Comparison of ENCODE assay signal across 1 cellular context in the genomic region with DNA sequence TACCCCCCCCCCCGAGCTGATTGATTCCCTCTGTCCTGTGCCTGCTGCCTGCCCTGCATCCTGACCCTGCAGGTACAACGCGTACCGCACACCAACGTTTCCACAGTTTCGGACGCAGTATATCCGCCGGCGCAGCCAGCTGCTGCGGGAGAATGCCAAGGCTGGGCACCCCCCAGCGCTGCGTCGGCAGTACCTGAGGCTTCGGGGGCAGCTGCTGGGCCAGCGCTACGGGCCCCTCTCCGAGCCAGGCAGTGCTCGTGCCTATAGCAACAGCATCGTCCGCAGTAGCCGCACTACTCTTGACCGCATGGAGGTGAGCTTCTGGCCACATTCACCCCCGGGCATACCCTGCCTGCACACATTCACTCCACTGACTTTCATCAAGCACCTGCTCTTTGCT.
TF ChIP-seq lines count a peak whose summit lies in the region.

No MANE protein-coding gene starts in this region.

TF ChIP-seq in GM12878, 131 proteins besides CTCF, POLR2A, EP300 and RAD21:
- TF ChIP-seq ZNF274 (IDR thresholded peaks at IDR 0.05; ENCODE audit: insufficient read depth, insufficient read length) (no peak), BMI1 (IDR thresholded peaks at IDR 0.05; ENCODE audit: borderline replicate concordance) (no peak), BCL11A (IDR thresholded peaks at IDR 0.05; ENCODE audit: low read depth, low read length) (no peak), YBX1 (IDR thresholded peaks at IDR 0.05) (no peak), MEF2A (IDR thresholded peaks at IDR 0.05; ENCODE audit: insufficient read depth, low read depth, low read length) (no peak), TCF12 (IDR thresholded peaks at IDR 0.05; ENCODE audit: low read depth, low read length) (no peak), NBN (IDR thresholded peaks at IDR 0.05) (no peak), CBX3 (IDR thresholded peaks at IDR 0.05; ENCODE audit: borderline replicate concordance, low read depth) (no peak), MXI1 (IDR thresholded peaks at IDR 0.05; ENCODE audit: low read depth, low read length) (no peak), NFYA (IDR thresholded peaks at IDR 0.05; ENCODE audit: borderline replicate concordance, low read depth, low read length) (no peak), EED (IDR thresholded peaks at IDR 0.05; ENCODE audit: low read depth) (no peak)
- TF ChIP-seq, protein P1, sequence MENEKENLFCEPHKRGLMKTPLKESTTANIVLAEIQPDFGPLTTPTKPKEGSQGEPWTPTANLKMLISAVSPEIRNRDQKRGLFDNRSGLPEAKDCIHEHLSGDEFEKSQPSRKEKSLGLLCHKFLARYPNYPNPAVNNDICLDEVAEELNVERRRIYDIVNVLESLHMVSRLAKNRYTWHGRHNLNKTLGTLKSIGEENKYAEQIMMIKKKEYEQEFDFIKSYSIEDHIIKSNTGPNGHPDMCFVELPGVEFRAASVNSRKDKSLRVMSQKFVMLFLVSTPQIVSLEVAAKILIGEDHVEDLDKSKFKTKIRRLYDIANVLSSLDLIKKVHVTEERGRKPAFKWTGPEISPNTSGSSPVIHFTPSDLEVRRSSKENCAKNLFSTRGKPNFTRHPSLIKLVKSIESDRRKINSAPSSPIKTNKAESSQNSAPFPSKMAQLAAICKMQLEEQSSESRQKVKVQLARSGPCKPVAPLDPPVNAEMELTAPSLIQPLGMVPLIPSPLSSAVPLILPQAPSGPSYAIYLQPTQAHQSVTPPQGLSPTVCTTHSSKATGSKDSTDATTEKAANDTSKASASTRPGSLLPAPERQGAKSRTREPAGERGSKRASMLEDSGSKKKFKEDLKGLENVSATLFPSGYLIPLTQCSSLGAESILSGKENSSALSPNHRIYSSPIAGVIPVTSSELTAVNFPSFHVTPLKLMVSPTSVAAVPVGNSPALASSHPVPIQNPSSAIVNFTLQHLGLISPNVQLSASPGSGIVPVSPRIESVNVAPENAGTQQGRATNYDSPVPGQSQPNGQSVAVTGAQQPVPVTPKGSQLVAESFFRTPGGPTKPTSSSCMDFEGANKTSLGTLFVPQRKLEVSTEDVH (IDR thresholded peaks at IDR 0.05; ENCODE audit: low read depth, partially characterized antibody), result no peak
- TF ChIP-seq, protein P2, sequence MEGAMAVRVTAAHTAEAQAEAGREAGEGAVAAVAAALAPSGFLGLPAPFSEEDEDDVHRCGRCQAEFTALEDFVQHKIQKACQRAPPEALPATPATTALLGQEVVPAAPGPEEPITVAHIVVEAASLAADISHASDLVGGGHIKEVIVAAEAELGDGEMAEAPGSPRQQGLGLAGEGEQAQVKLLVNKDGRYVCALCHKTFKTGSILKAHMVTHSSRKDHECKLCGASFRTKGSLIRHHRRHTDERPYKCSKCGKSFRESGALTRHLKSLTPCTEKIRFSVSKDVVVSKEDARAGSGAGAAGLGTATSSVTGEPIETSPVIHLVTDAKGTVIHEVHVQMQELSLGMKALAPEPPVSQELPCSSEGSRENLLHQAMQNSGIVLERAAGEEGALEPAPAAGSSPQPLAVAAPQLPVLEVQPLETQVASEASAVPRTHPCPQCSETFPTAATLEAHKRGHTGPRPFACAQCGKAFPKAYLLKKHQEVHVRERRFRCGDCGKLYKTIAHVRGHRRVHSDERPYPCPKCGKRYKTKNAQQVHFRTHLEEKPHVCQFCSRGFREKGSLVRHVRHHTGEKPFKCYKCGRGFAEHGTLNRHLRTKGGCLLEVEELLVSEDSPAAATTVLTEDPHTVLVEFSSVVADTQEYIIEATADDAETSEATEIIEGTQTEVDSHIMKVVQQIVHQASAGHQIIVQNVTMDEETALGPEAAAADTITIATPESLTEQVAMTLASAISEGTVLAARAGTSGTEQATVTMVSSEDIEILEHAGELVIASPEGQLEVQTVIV (IDR thresholded peaks at IDR 0.05; ENCODE audit: borderline replicate concordance, partially characterized antibody), result no peak
- TF ChIP-seq, protein P3, sequence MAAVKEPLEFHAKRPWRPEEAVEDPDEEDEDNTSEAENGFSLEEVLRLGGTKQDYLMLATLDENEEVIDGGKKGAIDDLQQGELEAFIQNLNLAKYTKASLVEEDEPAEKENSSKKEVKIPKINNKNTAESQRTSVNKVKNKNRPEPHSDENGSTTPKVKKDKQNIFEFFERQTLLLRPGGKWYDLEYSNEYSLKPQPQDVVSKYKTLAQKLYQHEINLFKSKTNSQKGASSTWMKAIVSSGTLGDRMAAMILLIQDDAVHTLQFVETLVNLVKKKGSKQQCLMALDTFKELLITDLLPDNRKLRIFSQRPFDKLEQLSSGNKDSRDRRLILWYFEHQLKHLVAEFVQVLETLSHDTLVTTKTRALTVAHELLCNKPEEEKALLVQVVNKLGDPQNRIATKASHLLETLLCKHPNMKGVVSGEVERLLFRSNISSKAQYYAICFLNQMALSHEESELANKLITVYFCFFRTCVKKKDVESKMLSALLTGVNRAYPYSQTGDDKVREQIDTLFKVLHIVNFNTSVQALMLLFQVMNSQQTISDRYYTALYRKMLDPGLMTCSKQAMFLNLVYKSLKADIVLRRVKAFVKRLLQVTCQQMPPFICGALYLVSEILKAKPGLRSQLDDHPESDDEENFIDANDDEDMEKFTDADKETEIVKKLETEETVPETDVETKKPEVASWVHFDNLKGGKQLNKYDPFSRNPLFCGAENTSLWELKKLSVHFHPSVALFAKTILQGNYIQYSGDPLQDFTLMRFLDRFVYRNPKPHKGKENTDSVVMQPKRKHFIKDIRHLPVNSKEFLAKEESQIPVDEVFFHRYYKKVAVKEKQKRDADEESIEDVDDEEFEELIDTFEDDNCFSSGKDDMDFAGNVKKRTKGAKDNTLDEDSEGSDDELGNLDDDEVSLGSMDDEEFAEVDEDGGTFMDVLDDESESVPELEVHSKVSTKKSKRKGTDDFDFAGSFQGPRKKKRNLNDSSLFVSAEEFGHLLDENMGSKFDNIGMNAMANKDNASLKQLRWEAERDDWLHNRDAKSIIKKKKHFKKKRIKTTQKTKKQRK (IDR thresholded peaks at IDR 0.05; ENCODE audit: low read depth, low read length), result no peak
- TF ChIP-seq, protein P4, sequence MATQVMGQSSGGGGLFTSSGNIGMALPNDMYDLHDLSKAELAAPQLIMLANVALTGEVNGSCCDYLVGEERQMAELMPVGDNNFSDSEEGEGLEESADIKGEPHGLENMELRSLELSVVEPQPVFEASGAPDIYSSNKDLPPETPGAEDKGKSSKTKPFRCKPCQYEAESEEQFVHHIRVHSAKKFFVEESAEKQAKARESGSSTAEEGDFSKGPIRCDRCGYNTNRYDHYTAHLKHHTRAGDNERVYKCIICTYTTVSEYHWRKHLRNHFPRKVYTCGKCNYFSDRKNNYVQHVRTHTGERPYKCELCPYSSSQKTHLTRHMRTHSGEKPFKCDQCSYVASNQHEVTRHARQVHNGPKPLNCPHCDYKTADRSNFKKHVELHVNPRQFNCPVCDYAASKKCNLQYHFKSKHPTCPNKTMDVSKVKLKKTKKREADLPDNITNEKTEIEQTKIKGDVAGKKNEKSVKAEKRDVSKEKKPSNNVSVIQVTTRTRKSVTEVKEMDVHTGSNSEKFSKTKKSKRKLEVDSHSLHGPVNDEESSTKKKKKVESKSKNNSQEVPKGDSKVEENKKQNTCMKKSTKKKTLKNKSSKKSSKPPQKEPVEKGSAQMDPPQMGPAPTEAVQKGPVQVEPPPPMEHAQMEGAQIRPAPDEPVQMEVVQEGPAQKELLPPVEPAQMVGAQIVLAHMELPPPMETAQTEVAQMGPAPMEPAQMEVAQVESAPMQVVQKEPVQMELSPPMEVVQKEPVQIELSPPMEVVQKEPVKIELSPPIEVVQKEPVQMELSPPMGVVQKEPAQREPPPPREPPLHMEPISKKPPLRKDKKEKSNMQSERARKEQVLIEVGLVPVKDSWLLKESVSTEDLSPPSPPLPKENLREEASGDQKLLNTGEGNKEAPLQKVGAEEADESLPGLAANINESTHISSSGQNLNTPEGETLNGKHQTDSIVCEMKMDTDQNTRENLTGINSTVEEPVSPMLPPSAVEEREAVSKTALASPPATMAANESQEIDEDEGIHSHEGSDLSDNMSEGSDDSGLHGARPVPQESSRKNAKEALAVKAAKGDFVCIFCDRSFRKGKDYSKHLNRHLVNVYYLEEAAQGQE (IDR thresholded peaks at IDR 0.05; ENCODE audit: low read depth, low read length), result no peak
- TF ChIP-seq, protein P5, sequence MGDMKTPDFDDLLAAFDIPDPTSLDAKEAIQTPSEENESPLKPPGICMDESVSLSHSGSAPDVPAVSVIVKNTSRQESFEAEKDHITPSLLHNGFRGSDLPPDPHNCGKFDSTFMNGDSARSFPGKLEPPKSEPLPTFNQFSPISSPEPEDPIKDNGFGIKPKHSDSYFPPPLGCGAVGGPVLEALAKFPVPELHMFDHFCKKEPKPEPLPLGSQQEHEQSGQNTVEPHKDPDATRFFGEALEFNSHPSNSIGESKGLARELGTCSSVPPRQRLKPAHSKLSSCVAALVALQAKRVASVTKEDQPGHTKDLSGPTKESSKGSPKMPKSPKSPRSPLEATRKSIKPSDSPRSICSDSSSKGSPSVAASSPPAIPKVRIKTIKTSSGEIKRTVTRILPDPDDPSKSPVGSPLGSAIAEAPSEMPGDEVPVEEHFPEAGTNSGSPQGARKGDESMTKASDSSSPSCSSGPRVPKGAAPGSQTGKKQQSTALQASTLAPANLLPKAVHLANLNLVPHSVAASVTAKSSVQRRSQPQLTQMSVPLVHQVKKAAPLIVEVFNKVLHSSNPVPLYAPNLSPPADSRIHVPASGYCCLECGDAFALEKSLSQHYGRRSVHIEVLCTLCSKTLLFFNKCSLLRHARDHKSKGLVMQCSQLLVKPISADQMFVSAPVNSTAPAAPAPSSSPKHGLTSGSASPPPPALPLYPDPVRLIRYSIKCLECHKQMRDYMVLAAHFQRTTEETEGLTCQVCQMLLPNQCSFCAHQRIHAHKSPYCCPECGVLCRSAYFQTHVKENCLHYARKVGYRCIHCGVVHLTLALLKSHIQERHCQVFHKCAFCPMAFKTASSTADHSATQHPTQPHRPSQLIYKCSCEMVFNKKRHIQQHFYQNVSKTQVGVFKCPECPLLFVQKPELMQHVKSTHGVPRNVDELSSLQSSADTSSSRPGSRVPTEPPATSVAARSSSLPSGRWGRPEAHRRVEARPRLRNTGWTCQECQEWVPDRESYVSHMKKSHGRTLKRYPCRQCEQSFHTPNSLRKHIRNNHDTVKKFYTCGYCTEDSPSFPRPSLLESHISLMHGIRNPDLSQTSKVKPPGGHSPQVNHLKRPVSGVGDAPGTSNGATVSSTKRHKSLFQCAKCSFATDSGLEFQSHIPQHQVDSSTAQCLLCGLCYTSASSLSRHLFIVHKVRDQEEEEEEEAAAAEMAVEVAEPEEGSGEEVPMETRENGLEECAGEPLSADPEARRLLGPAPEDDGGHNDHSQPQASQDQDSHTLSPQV (IDR thresholded peaks at IDR 0.05), result no peak
